1 cellular context compared by ENCODE assay signal in the genomic region with DNA sequence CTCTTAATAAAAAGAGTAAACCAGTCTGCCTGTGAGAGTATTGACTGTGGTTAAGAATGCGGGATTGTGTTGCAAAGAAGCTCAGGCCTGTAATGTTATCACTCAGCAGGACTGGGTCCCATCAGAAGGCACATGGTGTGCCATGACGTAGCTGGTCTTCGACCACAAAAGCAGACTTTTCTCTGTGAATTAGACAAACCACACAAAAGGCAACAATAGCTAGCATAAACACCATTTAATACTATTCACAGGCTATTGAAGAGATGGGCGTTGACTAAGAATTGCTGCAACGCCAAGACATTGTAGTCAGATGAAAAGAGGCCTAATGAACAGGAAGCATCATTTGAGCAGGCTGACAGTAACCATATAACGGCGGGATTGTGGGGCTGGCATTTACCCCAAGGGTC.
TF ChIP-seq lines count a peak whose summit lies in the region.

No MANE protein-coding gene starts in this region.

TF ChIP-seq in H1, 55 proteins besides CTCF, POLR2A, EP300 and RAD21 (continued from another document):
- no peak for TF ChIP-seq KDM1A (IDR thresholded peaks at IDR 0.05; ENCODE audit: borderline replicate concordance, low read length)
- TF ChIP-seq BCL11A (IDR thresholded peaks at IDR 0.05; ENCODE audit: low read depth in 2 of 2, low read length in 2 of 2), result no peak
- no peak for TF ChIP-seq BACH1 (IDR thresholded peaks at IDR 0.05; ENCODE audit: low read length)
- TF ChIP-seq, protein P1, sequence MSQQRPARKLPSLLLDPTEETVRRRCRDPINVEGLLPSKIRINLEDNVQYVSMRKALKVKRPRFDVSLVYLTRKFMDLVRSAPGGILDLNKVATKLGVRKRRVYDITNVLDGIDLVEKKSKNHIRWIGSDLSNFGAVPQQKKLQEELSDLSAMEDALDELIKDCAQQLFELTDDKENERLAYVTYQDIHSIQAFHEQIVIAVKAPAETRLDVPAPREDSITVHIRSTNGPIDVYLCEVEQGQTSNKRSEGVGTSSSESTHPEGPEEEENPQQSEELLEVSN (IDR thresholded peaks at IDR 0.05), result peak; percentile 60
- TF ChIP-seq CHD1 (IDR thresholded peaks at IDR 0.05; ENCODE audit: low read depth, low read length), result no peak
- TF ChIP-seq, protein P2, sequence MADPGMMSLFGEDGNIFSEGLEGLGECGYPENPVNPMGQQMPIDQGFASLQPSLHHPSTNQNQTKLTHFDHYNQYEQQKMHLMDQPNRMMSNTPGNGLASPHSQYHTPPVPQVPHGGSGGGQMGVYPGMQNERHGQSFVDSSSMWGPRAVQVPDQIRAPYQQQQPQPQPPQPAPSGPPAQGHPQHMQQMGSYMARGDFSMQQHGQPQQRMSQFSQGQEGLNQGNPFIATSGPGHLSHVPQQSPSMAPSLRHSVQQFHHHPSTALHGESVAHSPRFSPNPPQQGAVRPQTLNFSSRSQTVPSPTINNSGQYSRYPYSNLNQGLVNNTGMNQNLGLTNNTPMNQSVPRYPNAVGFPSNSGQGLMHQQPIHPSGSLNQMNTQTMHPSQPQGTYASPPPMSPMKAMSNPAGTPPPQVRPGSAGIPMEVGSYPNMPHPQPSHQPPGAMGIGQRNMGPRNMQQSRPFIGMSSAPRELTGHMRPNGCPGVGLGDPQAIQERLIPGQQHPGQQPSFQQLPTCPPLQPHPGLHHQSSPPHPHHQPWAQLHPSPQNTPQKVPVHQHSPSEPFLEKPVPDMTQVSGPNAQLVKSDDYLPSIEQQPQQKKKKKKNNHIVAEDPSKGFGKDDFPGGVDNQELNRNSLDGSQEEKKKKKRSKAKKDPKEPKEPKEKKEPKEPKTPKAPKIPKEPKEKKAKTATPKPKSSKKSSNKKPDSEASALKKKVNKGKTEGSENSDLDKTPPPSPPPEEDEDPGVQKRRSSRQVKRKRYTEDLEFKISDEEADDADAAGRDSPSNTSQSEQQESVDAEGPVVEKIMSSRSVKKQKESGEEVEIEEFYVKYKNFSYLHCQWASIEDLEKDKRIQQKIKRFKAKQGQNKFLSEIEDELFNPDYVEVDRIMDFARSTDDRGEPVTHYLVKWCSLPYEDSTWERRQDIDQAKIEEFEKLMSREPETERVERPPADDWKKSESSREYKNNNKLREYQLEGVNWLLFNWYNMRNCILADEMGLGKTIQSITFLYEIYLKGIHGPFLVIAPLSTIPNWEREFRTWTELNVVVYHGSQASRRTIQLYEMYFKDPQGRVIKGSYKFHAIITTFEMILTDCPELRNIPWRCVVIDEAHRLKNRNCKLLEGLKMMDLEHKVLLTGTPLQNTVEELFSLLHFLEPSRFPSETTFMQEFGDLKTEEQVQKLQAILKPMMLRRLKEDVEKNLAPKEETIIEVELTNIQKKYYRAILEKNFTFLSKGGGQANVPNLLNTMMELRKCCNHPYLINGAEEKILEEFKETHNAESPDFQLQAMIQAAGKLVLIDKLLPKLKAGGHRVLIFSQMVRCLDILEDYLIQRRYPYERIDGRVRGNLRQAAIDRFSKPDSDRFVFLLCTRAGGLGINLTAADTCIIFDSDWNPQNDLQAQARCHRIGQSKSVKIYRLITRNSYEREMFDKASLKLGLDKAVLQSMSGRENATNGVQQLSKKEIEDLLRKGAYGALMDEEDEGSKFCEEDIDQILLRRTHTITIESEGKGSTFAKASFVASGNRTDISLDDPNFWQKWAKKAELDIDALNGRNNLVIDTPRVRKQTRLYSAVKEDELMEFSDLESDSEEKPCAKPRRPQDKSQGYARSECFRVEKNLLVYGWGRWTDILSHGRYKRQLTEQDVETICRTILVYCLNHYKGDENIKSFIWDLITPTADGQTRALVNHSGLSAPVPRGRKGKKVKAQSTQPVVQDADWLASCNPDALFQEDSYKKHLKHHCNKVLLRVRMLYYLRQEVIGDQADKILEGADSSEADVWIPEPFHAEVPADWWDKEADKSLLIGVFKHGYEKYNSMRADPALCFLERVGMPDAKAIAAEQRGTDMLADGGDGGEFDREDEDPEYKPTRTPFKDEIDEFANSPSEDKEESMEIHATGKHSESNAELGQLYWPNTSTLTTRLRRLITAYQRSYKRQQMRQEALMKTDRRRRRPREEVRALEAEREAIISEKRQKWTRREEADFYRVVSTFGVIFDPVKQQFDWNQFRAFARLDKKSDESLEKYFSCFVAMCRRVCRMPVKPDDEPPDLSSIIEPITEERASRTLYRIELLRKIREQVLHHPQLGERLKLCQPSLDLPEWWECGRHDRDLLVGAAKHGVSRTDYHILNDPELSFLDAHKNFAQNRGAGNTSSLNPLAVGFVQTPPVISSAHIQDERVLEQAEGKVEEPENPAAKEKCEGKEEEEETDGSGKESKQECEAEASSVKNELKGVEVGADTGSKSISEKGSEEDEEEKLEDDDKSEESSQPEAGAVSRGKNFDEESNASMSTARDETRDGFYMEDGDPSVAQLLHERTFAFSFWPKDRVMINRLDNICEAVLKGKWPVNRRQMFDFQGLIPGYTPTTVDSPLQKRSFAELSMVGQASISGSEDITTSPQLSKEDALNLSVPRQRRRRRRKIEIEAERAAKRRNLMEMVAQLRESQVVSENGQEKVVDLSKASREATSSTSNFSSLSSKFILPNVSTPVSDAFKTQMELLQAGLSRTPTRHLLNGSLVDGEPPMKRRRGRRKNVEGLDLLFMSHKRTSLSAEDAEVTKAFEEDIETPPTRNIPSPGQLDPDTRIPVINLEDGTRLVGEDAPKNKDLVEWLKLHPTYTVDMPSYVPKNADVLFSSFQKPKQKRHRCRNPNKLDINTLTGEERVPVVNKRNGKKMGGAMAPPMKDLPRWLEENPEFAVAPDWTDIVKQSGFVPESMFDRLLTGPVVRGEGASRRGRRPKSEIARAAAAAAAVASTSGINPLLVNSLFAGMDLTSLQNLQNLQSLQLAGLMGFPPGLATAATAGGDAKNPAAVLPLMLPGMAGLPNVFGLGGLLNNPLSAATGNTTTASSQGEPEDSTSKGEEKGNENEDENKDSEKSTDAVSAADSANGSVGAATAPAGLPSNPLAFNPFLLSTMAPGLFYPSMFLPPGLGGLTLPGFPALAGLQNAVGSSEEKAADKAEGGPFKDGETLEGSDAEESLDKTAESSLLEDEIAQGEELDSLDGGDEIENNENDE (IDR thresholded peaks at IDR 0.05; ENCODE audit: insufficient replicate concordance, low read length), result peak; percentile 61
- peak; percentile 85 for TF ChIP-seq CREB1 (IDR thresholded peaks at IDR 0.05)
- TF ChIP-seq SP2 (IDR thresholded peaks at IDR 0.05; ENCODE audit: low read length), result no peak
- TF ChIP-seq CHD2 (IDR thresholded peaks at IDR 0.05; ENCODE audit: low read length), result no peak
- TF ChIP-seq KDM5A (IDR thresholded peaks at IDR 0.05; ENCODE audit: low read length), result no peak
- TF ChIP-seq KDM4A (IDR thresholded peaks at IDR 0.05; ENCODE audit: low read depth, low read length, severe bottlenecking), result no peak
- no peak for TF ChIP-seq ZNF274 (IDR thresholded peaks at IDR 0.05; ENCODE audit: borderline replicate concordance, extremely low read depth, low read length)
- TF ChIP-seq TCF12 (IDR thresholded peaks at IDR 0.05; ENCODE audit: low read depth, low read length), result no peak
- TF ChIP-seq GTF2F1 (IDR thresholded peaks at IDR 0.05; ENCODE audit: borderline replicate concordance, low read depth, low read length), result no peak
- TF ChIP-seq TAF1 (IDR thresholded peaks at IDR 0.05; ENCODE audit: low read depth, low read length), result no peak
- no peak for TF ChIP-seq GABPA (IDR thresholded peaks at IDR 0.05; ENCODE audit: borderline replicate concordance, insufficient read depth, low read length)
- no peak for TF ChIP-seq CEBPB (IDR thresholded peaks at IDR 0.05; ENCODE audit: low read depth, low read length)
- no peak for TF ChIP-seq BRCA1 (IDR thresholded peaks at IDR 0.05; ENCODE audit: low read depth, low read length)
- TF ChIP-seq, protein P3, sequence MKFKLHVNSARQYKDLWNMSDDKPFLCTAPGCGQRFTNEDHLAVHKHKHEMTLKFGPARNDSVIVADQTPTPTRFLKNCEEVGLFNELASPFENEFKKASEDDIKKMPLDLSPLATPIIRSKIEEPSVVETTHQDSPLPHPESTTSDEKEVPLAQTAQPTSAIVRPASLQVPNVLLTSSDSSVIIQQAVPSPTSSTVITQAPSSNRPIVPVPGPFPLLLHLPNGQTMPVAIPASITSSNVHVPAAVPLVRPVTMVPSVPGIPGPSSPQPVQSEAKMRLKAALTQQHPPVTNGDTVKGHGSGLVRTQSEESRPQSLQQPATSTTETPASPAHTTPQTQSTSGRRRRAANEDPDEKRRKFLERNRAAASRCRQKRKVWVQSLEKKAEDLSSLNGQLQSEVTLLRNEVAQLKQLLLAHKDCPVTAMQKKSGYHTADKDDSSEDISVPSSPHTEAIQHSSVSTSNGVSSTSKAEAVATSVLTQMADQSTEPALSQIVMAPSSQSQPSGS (IDR thresholded peaks at IDR 0.05; ENCODE audit: low read length), result peak; percentile 51; the same call in 1 of the 2 replicates
- no peak for TF ChIP-seq EGR1 (IDR thresholded peaks at IDR 0.05; ENCODE audit: borderline replicate concordance, low read depth, low read length)
- TF ChIP-seq CTBP2 (IDR thresholded peaks at IDR 0.05; ENCODE audit: borderline replicate concordance, insufficient read depth, insufficient read length, low read length), result no peak
- no peak; a peak in 1 of 4 replicates for TF ChIP-seq HDAC2 (IDR thresholded peaks at IDR 0.05; ENCODE audit: borderline replicate concordance in 1 of 2, low read depth in 2 of 2, low read length in 2 of 2)
- TF ChIP-seq RFX5 (IDR thresholded peaks at IDR 0.05; ENCODE audit: borderline replicate concordance, low read depth, low read length), result no peak
- TF ChIP-seq ASH2L (IDR thresholded peaks at IDR 0.05; ENCODE audit: low read length), result no peak
- TF ChIP-seq YY1 (IDR thresholded peaks at IDR 0.05; ENCODE audit: low read depth, low read length), result 0 out of 2 replicates have a peak, but pooled peaks have one; percentile 26
- TF ChIP-seq MAFK (IDR thresholded peaks at IDR 0.05; ENCODE audit: low read depth, low read length), result no peak
- TF ChIP-seq SP1 (IDR thresholded peaks at IDR 0.05; ENCODE audit: low read depth, low read length), result peak; percentile 11; the same call in 1 of the 2 replicates
- no peak for TF ChIP-seq POLR2AphosphoS5 (IDR thresholded peaks at IDR 0.05; ENCODE audit: low read depth, low read length)
- TF ChIP-seq HDAC6 (IDR thresholded peaks at IDR 0.05; ENCODE audit: low read depth, low read length), result no peak
- peak; percentile 37 for TF ChIP-seq NANOG (IDR thresholded peaks at IDR 0.05; ENCODE audit: insufficient read depth, low read depth, low read length, poor library complexity, severe bottlenecking)
- no peak for TF ChIP-seq TBP (IDR thresholded peaks at IDR 0.05; ENCODE audit: low read depth, low read length)
- no peak for TF ChIP-seq RNF2 (IDR thresholded peaks at IDR 0.05; ENCODE audit: borderline replicate concordance, low read depth, low read length, missing control alignments, poor library complexity, severe bottlenecking)
- no peak for TF ChIP-seq POU5F1 (IDR thresholded peaks at IDR 0.05; ENCODE audit: low read depth, low read length)
- TF ChIP-seq JUND (IDR thresholded peaks at IDR 0.05; ENCODE audit: low read length), result no peak
- no peak for TF ChIP-seq PHF8 (conservative IDR thresholded peaks at IDR 0.05; ENCODE audit: low read depth, low read length)
- TF ChIP-seq SRF (IDR thresholded peaks at IDR 0.05; ENCODE audit: low read depth, low read length), result no peak
- no peak for TF ChIP-seq SP4 (IDR thresholded peaks at IDR 0.05; ENCODE audit: low read length)
- no peak for TF ChIP-seq TAF7 (optimal IDR thresholded peaks at IDR 0.05; ENCODE audit: borderline replicate concordance, low read depth, low read length)
- TF ChIP-seq, protein P4, sequence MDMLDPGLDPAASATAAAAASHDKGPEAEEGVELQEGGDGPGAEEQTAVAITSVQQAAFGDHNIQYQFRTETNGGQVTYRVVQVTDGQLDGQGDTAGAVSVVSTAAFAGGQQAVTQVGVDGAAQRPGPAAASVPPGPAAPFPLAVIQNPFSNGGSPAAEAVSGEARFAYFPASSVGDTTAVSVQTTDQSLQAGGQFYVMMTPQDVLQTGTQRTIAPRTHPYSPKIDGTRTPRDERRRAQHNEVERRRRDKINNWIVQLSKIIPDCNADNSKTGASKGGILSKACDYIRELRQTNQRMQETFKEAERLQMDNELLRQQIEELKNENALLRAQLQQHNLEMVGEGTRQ (IDR thresholded peaks at IDR 0.05; ENCODE audit: low read length), result no peak
